In genomic region chr10:96292971-96293909, GRCh38 we compare ENCODE assay signal across 9 cellular contexts. TPM values are rescaled to one million over a fixed set of nuclear protein-coding genes. Genes with fewer than 3 reads are reported as not detected.
A peak's percentile ranks its signal among the peaks of the same experiment; 100 is the strongest.
DNase-seq lines count a peak whose midpoint lies in the region; ATAC-seq, FAIRE-seq and TF ChIP-seq lines count a peak whose summit lies in the region.
"Had no signal": no experiment of that assay in that cellular context is flagged by ENCODE, and none has a peak within 500 bp of the region (broad histone marks: within the 10 kb centered on the region; RNA-seq: fewer than 3 reads in every experiment).

No MANE protein-coding gene starts in this region.

- no peak for TF ChIP-seq POLR2A in A549 (IDR thresholded peaks at IDR 0.05; ENCODE audit: low read length)

- FAIRE-seq in A549 (lab: Jason Lieb, UNC) = peak; percentile 49

- peak; percentile 35 to 59 for DNase-seq in A549 (ENCODE audit: low read depth in 1 of 2, low spot score in 1 of 2)
- DNase-seq in GDM1 (lab: John Stamatoyannopoulos, UW) = peak; percentile 29
- peak; percentile 38 for DNase-seq in NCI-H2227 treated with DMSO at 0.1 percent for 48 hours (lab: John Stamatoyannopoulos, UW)
- peak; percentile 61 for DNase-seq in MCF 10A (ENCODE audit: unreplicated experiment)
- DNase-seq in left kidney (ENCODE audit: low read depth, low spot score) = peak; percentile 74
- DNase-seq in upper lobe of right lung = no peak

- ATAC-seq in A549 (peak; percentile 95 to 96), HG02623 (IDR thresholded peaks at IDR 0.05; ENCODE audit: unreplicated experiment) (peak; percentile 43), upper lobe of right lung (peak; percentile 93), HG02763 (IDR thresholded peaks at IDR 0.05; ENCODE audit: unreplicated experiment) (no peak)

- H3K27ac ChIP-seq in A549 (no peak overlapping the region), upper lobe of right lung (no peak overlapping the region)

- H3K9me3 Mint-ChIP-seq in MCF 10A (ENCODE audit: unreplicated experiment) = no peaks in the 10 kb centered on the region
- H3K9me3 Mint-ChIP-seq: immature natural killer cell had no signal

- H3K9me3 ChIP-seq in A549 = no peaks in the 10 kb centered on the region
- no peaks in the 10 kb centered on the region for H3K9me3 ChIP-seq in upper lobe of right lung

- no peak overlapping the region for H3K4me2 ChIP-seq in A549

- no peaks in the 10 kb centered on the region for H3K4me1 Mint-ChIP-seq in MCF 10A (ENCODE audit: insufficient read depth, unreplicated experiment)

- POLR2A ChIA-PET in A549 (lab: Yijun Ruan, JAX) = no interaction called here
- POLR2A ChIA-PET in MCF 10A (lab: Yijun Ruan, JAX) = interaction anchor here (0.5 to 1.3 kb wide), 4 partner anchors 22 to 134 kb away, joined by 3 to 5 read pairs (median 4); partner anchors contain the start of gene BLNK

- H3K36me3 Mint-ChIP-seq in MCF 10A (ENCODE audit: insufficient read depth, unreplicated experiment) = no peaks in the 10 kb centered on the region
- H3K36me3 Mint-ChIP-seq: immature natural killer cell had no signal

- WGBS in A549 (ENCODE audit: missing lambda C conversion rate) = 25% methylated on average over 7 of the region's 7 CpGs

- peaks cover 2% of the 10 kb centered on the region for H3K4me1 ChIP-seq in A549
- peaks cover 2% of the 10 kb centered on the region for H3K4me1 ChIP-seq in upper lobe of right lung

- H3K36me3 ChIP-seq in upper lobe of right lung = no peaks in the 10 kb centered on the region

- CTCF ChIA-PET in A549 (lab: Yijun Ruan, JAX) = interaction anchor here (0.6 to 10.4 kb wide), 27 partner anchors 9 to 599 kb away, joined by 3 to 148 read pairs (median 4); partner anchors contain the start of gene TCTN3
- CTCF ChIA-PET in MCF 10A (lab: Yijun Ruan, JAX) = interaction anchor here (0.6 to 7.7 kb wide), 47 partner anchors 9 to 798 kb away, joined by 3 to 250 read pairs (median 4); partner anchors contain the start of genes BLNK, DNTT and TCTN3

- peak; percentile 66 to 73 for TF ChIP-seq RAD21 in A549 (conservative IDR thresholded peaks at IDR 0.05 in 1 of 2, IDR thresholded peaks at IDR 0.05 in 1 of 2)

- TF ChIP-seq EP300 in A549 (IDR thresholded peaks at IDR 0.05) = no peak

- peaks cover 8% of the 10 kb centered on the region for H3K27me3 Mint-ChIP-seq in MCF 10A (ENCODE audit: insufficient read depth, unreplicated experiment)

- H3K27ac Mint-ChIP-seq in MCF 10A (ENCODE audit: low read depth, unreplicated experiment) = no peak overlapping the region
- H3K27ac Mint-ChIP-seq: immature natural killer cell had no signal

- no peak overlapping the region for H3K4me3 Mint-ChIP-seq in MCF 10A (ENCODE audit: unreplicated experiment)
- H3K4me3 Mint-ChIP-seq: immature natural killer cell had no signal

- no peaks in the 10 kb centered on the region for H3K27me3 ChIP-seq in upper lobe of right lung

- H3K4me3 ChIP-seq in A549 (no peak overlapping the region), upper lobe of right lung (no peak overlapping the region)

- peak; percentile 65 for TF ChIP-seq CTCF in A549 (IDR thresholded peaks at IDR 0.05)
- TF ChIP-seq CTCF in MCF 10A (IDR thresholded peaks at IDR 0.05; ENCODE audit: unreplicated experiment) = peak; percentile 43
- peak; percentile 71 for TF ChIP-seq CTCF in upper lobe of right lung (IDR thresholded peaks at IDR 0.05)

- intact Hi-C loops in MCF 10A (cut with micrococcal nuclease) (loop anchor here (1.0 kb wide), 3 partner anchors 64 to 276 kb away; no protein-coding TSS in a partner anchor), upper lobe of right lung (cut with DNase I) (no loop called here)

- no TSS peak for BruUV-seq in MCF 10A (replicated peaks; lab: Mats Ljungman, UMichigan)

TF ChIP-seq in A549, 52 proteins besides CTCF, POLR2A, EP300 and RAD21:
- no peak for TF ChIP-seq HES2 (IDR thresholded peaks at IDR 0.05)
- TF ChIP-seq MYC (IDR thresholded peaks at IDR 0.05; ENCODE audit: borderline replicate concordance, low read length) = no peak
- no peak for TF ChIP-seq RFX5 (IDR thresholded peaks at IDR 0.05)
- TF ChIP-seq HOXB13 (CRISPR knock-in tag; IDR thresholded peaks at IDR 0.05; ENCODE audit: low read depth) = no peak
- TF ChIP-seq SMC3 (IDR thresholded peaks at IDR 0.05) = peak; percentile 73
- no peak for TF ChIP-seq CEBPB (IDR thresholded peaks at IDR 0.05)

RNA-seq across cellular contexts. Expression of gene DNTT, which starts 11.0 kb away (rescaled TPM):
- polyA plus RNA-seq in A549 (2011; rRNA removed) (not detected in 2 replicates), A549 (2017; fragmentation: RNase III; extraction: RNeasy Plus Mini Kit Qiagen cat#74134 plus additional on column Dnase treatment) (0.04 TPM in 1 of 3 replicates, not detected in the others)
- 0.03 TPM in 1 of 2 replicates, not detected in the other for polyA plus RNA-seq in A549 (2012; cell fraction: cytosol; rRNA removed)
- polyA plus RNA-seq in A549 (2012; cell fraction: nucleus; rRNA removed) = not detected in 2 replicates
- polyA minus RNA-seq in A549 (2011; rRNA and poly(A)+ RNA removed) = not detected in 2 replicates
- total RNA-seq in MCF 10A (2022) (not detected in 2 replicates), upper lobe of right lung (not detected)

RNA-seq across cellular contexts. Expression of gene BLNK, which starts 21.9 kb away (rescaled TPM):
- polyA plus RNA-seq in A549 (2011; rRNA removed) (not detected in 2 replicates), A549 (2017; fragmentation: RNase III; extraction: RNeasy Plus Mini Kit Qiagen cat#74134 plus additional on column Dnase treatment) (not detected in 3 replicates)
- not detected in 2 replicates for polyA plus RNA-seq in A549 (2012; cell fraction: cytosol; rRNA removed)
- polyA plus RNA-seq in A549 (2012; cell fraction: nucleus; rRNA removed) = not detected in 2 replicates
- polyA minus RNA-seq in A549 (2011; rRNA and poly(A)+ RNA removed) = 0.49 TPM in 1 of 2 replicates, not detected in the other
- total RNA-seq in MCF 10A (2022) (1.0 and 1.1 TPM in 2 replicates), upper lobe of right lung (8.8 TPM)
